ENCODE assay signal across 8 cellular contexts in the genomic region with DNA sequence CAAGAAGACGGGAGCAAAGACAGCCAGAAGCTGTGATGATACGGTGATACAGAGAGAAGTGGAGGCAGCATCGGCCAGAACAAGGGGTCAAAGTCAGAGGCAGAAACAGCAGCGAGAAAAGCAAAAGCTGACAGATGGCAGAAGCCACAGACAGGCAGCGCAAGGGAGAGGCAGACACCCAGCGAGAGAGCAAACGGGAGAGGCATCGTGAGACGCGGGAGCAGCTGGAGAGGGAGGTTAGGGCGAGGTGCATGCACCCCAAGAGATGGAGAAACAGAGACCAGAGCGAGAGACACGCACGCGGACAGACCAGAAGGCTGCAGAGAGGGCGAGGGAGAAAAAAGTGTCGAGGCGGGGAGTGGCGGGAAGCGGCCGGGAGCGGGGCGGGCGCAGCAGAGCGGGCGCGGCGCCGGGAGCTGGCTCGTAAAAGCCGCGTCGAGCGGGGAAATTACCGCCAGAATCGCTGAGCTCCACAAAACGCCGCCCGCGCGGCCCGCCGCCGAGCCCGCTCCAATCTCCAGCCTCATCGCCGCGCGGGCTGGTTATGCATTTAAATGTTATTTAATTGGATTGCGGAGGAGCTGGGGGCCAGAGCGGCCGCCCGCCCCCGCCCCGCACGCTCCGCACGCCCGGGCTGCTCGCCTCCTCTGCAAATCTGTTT. TPM values are rescaled to one million over a fixed set of nuclear protein-coding genes. Genes with fewer than 3 reads are reported as not detected.
A peak's percentile ranks its signal among the peaks of the same experiment; 100 is the strongest.
DNase-seq lines count a peak whose midpoint lies in the region; ATAC-seq and TF ChIP-seq lines count a peak whose summit lies in the region.

No MANE protein-coding gene starts in this region.

- H3K4me3 ChIP-seq in foreskin fibroblast (ENCODE audit: low read depth in 1 of 2, low read length in 2 of 2): peak overlapping the region; percentile 38 to 48

- H3K36me3 Mint-ChIP-seq in activated CD8-positive, alpha-beta memory T cell treated with anti-CD3 and anti-CD28 coated beads, Interleukin-2, amount 10 ng/mL, durations not matched to agents 7 days and 5 days: no peaks in the 10 kb centered on the region

- H3K27me3 Mint-ChIP-seq in activated CD8-positive, alpha-beta memory T cell treated with anti-CD3 and anti-CD28 coated beads, Interleukin-2, amount 10 ng/mL, durations not matched to agents 7 days and 5 days: no peaks in the 10 kb centered on the region

- DNase-seq in ELR (ENCODE audit: low read depth) (peak; percentile 56), NCI-H1694 (lab: John Stamatoyannopoulos, UW) (peak; percentile 68), foreskin fibroblast (peak; percentile 19 to 68), occipital lobe (lab: John Stamatoyannopoulos, UW) (peak; percentile 29), OCI-M1 (lab: John Stamatoyannopoulos, UW) (no peak)
- no peak for DNase-seq in activated CD8-positive, alpha-beta memory T cell treated with anti-CD3 and anti-CD28 coated beads, Interleukin-2, amount 10 ng/mL, durations not matched to agents 7 days and 5 days

- no peak for TF ChIP-seq CTCF in foreskin fibroblast (IDR thresholded peaks at IDR 0.05; ENCODE audit: low read depth, low read length)

- CTCF ChIA-PET in activated CD8-positive, alpha-beta memory T cell treated with anti-CD3 and anti-CD28 coated beads, Interleukin-2, amount 10 ng/mL, durations not matched to agents 7 days and 5 days (lab: Charles Lee): interaction anchor here (0.6 to 2.1 kb wide), 11 partner anchors 14 to 168 kb away, joined by 3 to 15 read pairs (median 5); partner anchors contain the start of genes HOXC5 and SMUG1

- H3K9me3 Mint-ChIP-seq in activated CD8-positive, alpha-beta memory T cell treated with anti-CD3 and anti-CD28 coated beads, Interleukin-2, amount 10 ng/mL, durations not matched to agents 7 days and 5 days (ENCODE audit: low read depth): no peaks in the 10 kb centered on the region

- H3K4me1 Mint-ChIP-seq in activated CD8-positive, alpha-beta memory T cell treated with anti-CD3 and anti-CD28 coated beads, Interleukin-2, amount 10 ng/mL, durations not matched to agents 7 days and 5 days: no peaks in the 10 kb centered on the region

- peak; percentile 76 for ATAC-seq in activated CD8-positive, alpha-beta memory T cell treated with anti-CD3 and anti-CD28 coated beads, Interleukin-2, amount 10 ng/mL, durations not matched to agents 7 days and 5 days
- ATAC-seq in GM18519 (IDR thresholded peaks at IDR 0.05; ENCODE audit: low FRiP score, unreplicated experiment) (no peak), GM19023 (IDR thresholded peaks at IDR 0.05; ENCODE audit: unreplicated experiment) (no peak)

- H3K27ac Mint-ChIP-seq in activated CD8-positive, alpha-beta memory T cell treated with anti-CD3 and anti-CD28 coated beads, Interleukin-2, amount 10 ng/mL, durations not matched to agents 7 days and 5 days: no peak overlapping the region

- no peak overlapping the region for H3K4me3 Mint-ChIP-seq in activated CD8-positive, alpha-beta memory T cell treated with anti-CD3 and anti-CD28 coated beads, Interleukin-2, amount 10 ng/mL, durations not matched to agents 7 days and 5 days

RNA-seq across cellular contexts. Expression of gene SMUG1, which starts 15.6 kb away (rescaled TPM):
- 10 to 100 TPM; 24.1 to 27.1 TPM for total RNA-seq in activated CD8-positive, alpha-beta memory T cell treated with anti-CD3 and anti-CD28 coated beads, Interleukin-2, amount 10 ng/mL, durations not matched to agents 7 days and 5 days
- 42.0 TPM for total RNA-seq in occipital lobe

Comparison
In these comparisons a context has a peak if more than half of its experiments do, and no peak if none do; other contexts are left out.
1. DNase-seq: peak in ELR (single experiment), NCI-H1694 (single experiment), foreskin fibroblast (2 of 2) and occipital lobe (single experiment); none in activated CD8-positive, alpha-beta memory T cell treated with anti-CD3 and anti-CD28 coated beads, Interleukin-2, amount 10 ng/mL, durations not matched to agents 7 days and 5 days (single experiment) and OCI-M1 (single experiment).